In the genomic region with DNA sequence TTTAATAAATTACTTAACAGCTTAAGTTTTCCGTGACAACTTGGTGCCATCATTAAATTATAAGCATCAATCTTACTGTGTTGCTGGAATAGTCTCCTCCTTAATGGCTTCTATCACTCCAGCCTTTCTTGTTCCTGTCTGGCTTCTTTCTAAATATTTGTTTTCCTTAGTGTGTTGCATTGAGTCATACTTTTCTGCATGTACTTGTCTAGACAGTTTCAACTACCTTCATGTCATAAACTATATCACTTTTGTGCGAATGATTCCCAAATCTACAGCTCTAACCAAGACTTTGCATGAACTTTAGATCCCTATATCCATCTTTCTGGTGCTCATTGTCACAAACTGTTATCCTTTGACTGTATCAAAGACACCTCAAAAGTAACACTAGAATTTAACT, we compare ENCODE assay signal across 1 cellular context.
TF ChIP-seq lines count a peak whose summit lies in the region.

No MANE protein-coding gene starts in this region.

TF ChIP-seq in HEK293, 187 proteins besides CTCF, POLR2A, EP300 and RAD21 (continued from another document):
- TF ChIP-seq, protein P1, sequence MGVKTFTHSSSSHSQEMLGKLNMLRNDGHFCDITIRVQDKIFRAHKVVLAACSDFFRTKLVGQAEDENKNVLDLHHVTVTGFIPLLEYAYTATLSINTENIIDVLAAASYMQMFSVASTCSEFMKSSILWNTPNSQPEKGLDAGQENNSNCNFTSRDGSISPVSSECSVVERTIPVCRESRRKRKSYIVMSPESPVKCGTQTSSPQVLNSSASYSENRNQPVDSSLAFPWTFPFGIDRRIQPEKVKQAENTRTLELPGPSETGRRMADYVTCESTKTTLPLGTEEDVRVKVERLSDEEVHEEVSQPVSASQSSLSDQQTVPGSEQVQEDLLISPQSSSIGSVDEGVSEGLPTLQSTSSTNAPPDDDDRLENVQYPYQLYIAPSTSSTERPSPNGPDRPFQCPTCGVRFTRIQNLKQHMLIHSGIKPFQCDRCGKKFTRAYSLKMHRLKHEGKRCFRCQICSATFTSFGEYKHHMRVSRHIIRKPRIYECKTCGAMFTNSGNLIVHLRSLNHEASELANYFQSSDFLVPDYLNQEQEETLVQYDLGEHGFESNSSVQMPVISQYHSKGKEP (tag by site-specific recombination; IDR thresholded peaks at IDR 0.05): peak; percentile 17; the same call in 1 of the 2 replicates
TF ChIP-seq in HEK293: peak in this region for 1.
